In genomic region chr17:17087424-17088103, GRCh38 we compare ENCODE assay signal across 14 cellular contexts. TPM values are rescaled to one million over a fixed set of nuclear protein-coding genes. Genes with fewer than 3 reads are reported as not detected.
A peak's percentile ranks its signal among the peaks of the same experiment; 100 is the strongest.
DNase-seq lines count a peak whose midpoint lies in the region; ATAC-seq and TF ChIP-seq lines count a peak whose summit lies in the region.
"Had no signal": no experiment of that assay in that cellular context is flagged by ENCODE, and none has a peak within 500 bp of the region (broad histone marks: within the 10 kb centered on the region; RNA-seq: fewer than 3 reads in every experiment).

No MANE protein-coding gene starts in this region.

- H3K4me1 Mint-ChIP-seq in activated CD4-positive, alpha-beta T cell treated with anti-CD3 and anti-CD28 coated beads, Interleukin-2, amount 10 ng/mL, durations not matched to agents 24 days and 14 days = peaks cover 25% of the 10 kb centered on the region
- peaks cover 42% of the 10 kb centered on the region for H3K4me1 Mint-ChIP-seq in activated CD4-positive, alpha-beta T cell treated with anti-CD3 and anti-CD28 coated beads for 36 hours

- peaks cover 5% of the 10 kb centered on the region for H3K79me2 ChIP-seq in mesendoderm (ENCODE audit: control insufficient read depth, insufficient read depth, low read length)

- H3K4me3 Mint-ChIP-seq in activated CD4-positive, alpha-beta T cell treated with anti-CD3 and anti-CD28 coated beads, Interleukin-2, amount 10 ng/mL, durations not matched to agents 24 days and 14 days = no peak overlapping the region
- no peak overlapping the region for H3K4me3 Mint-ChIP-seq in activated CD4-positive, alpha-beta T cell treated with anti-CD3 and anti-CD28 coated beads for 36 hours

- no peak for TF ChIP-seq CTCF in tibial artery (IDR thresholded peaks at IDR 0.05)

- no peak overlapping the region for H4K8ac ChIP-seq in mesendoderm (ENCODE audit: low read depth, low read length)

- intact Hi-C loops in activated CD4-positive, alpha-beta T cell treated with anti-CD3 and anti-CD28 coated beads, Interleukin-2, amount 10 ng/mL, durations not matched to agents 24 days and 14 days (cut with micrococcal nuclease) = no loop called here
- intact Hi-C loops in activated CD4-positive, alpha-beta T cell treated with anti-CD3 and anti-CD28 coated beads for 36 hours (cut with DNase I, micrococcal nuclease) = no loop called here
- intact Hi-C loops in tibial artery (cut with DNase I; ENCODE audit: low total_unique reads) = no loop called here

- no peak overlapping the region for H4K5ac ChIP-seq in mesendoderm (ENCODE audit: low read length)

- peak overlapping the region; percentile 7 for H3K27ac Mint-ChIP-seq in activated CD4-positive, alpha-beta T cell treated with anti-CD3 and anti-CD28 coated beads, Interleukin-2, amount 10 ng/mL, durations not matched to agents 24 days and 14 days
- no peak overlapping the region for H3K27ac Mint-ChIP-seq in activated CD4-positive, alpha-beta T cell treated with anti-CD3 and anti-CD28 coated beads for 36 hours

- H3K27me3 ChIP-seq in endocrine pancreas (ENCODE audit: control insufficient read depth, insufficient read depth, low read length) (no peaks in the 10 kb centered on the region), mesendoderm (ENCODE audit: insufficient read depth, low read length, poor library complexity) (no peaks in the 10 kb centered on the region), tibial artery (no peaks in the 10 kb centered on the region)

- POLR2A ChIA-PET in activated CD4-positive, alpha-beta T cell treated with anti-CD3 and anti-CD28 coated beads for 36 hours (lab: Charles Lee) = no interaction called here

- DNase-seq in activated CD4-positive, alpha-beta T cell treated with anti-CD3 and anti-CD28 coated beads, Interleukin-2, amount 10 ng/mL, durations not matched to agents 24 days and 14 days = no peak
- DNase-seq in activated CD4-positive, alpha-beta T cell treated with anti-CD3 and anti-CD28 coated beads for 36 hours = no peak
- DNase-seq in mesendoderm = peak; percentile 29
- no peak for DNase-seq in tibial artery
- DNase-seq in midbrain (lab: John Stamatoyannopoulos, UW) = no peak
- DNase-seq in medulla oblongata (ENCODE audit: extremely low spot score) = no peak
- DNase-seq in NCI-H510A treated with DMSO at 0.1 percent for 48 hours (lab: John Stamatoyannopoulos, UW) = no peak
- DNase-seq: activated CD4-positive, alpha-beta T cell treated with anti-CD3 and anti-CD28 coated beads for 1 hour; Karpas-422; NCI-H2107 had no signal

- H2AK5ac ChIP-seq in mesendoderm (ENCODE audit: low read length) = no peak overlapping the region

- H3K4me3 ChIP-seq in endocrine pancreas (ENCODE audit: control insufficient read depth, insufficient read depth, low read length) = no peak overlapping the region
- no peak overlapping the region for H3K4me3 ChIP-seq in mesendoderm (ENCODE audit: low read length)
- no peak overlapping the region for H3K4me3 ChIP-seq in tibial artery
- H3K4me3 ChIP-seq: skin epidermis, thoracic aorta had no signal

- H3K79me1 ChIP-seq in mesendoderm (ENCODE audit: low read length) = peaks cover 50% of the 10 kb centered on the region

- H3K9me3 Mint-ChIP-seq in activated CD4-positive, alpha-beta T cell treated with anti-CD3 and anti-CD28 coated beads, Interleukin-2, amount 10 ng/mL, durations not matched to agents 24 days and 14 days = no peaks in the 10 kb centered on the region
- H3K9me3 Mint-ChIP-seq in activated CD4-positive, alpha-beta T cell treated with anti-CD3 and anti-CD28 coated beads for 36 hours (ENCODE audit: low read depth) = no peaks in the 10 kb centered on the region

- no peak overlapping the region for H2BK120ac ChIP-seq in mesendoderm (ENCODE audit: low read depth, low read length)

- no peaks in the 10 kb centered on the region for H3K4me1 ChIP-seq in endocrine pancreas (ENCODE audit: control insufficient read depth, insufficient read depth, low read length)
- peaks cover 3% of the 10 kb centered on the region for H3K4me1 ChIP-seq in mesendoderm (ENCODE audit: control insufficient read depth, low read depth, low read length)
- peaks cover 0 to 93% (median 56%) of the 10 kb centered on the region in 4 donors for H3K4me1 ChIP-seq in tibial artery

- H2BK15ac ChIP-seq in mesendoderm (replicated peaks; ENCODE audit: low read depth) = no peak overlapping the region

- peaks cover 18% of the 10 kb centered on the region for H3K36me3 Mint-ChIP-seq in activated CD4-positive, alpha-beta T cell treated with anti-CD3 and anti-CD28 coated beads, Interleukin-2, amount 10 ng/mL, durations not matched to agents 24 days and 14 days (ENCODE audit: low read depth)
- H3K36me3 Mint-ChIP-seq in activated CD4-positive, alpha-beta T cell treated with anti-CD3 and anti-CD28 coated beads for 36 hours (ENCODE audit: low read depth) = peaks cover 9% of the 10 kb centered on the region

- H3K23ac ChIP-seq in mesendoderm (ENCODE audit: low read length) = no peak overlapping the region

- no peak overlapping the region for H2BK5ac ChIP-seq in mesendoderm (ENCODE audit: low read length)

- H3K18ac ChIP-seq in mesendoderm (ENCODE audit: low read length) = no peak overlapping the region

- no peak overlapping the region for H3K4me2 ChIP-seq in mesendoderm (ENCODE audit: low read length)

- H3K56ac ChIP-seq in mesendoderm (ENCODE audit: low read length) = no peak overlapping the region

- H3K36me3 ChIP-seq in endocrine pancreas (ENCODE audit: control insufficient read depth, insufficient read depth, low read length) (no peaks in the 10 kb centered on the region), mesendoderm (ENCODE audit: control insufficient read depth, insufficient read depth, low read length) (no peaks in the 10 kb centered on the region), tibial artery (peaks cover 0 to 31% (median 5%) of the 10 kb centered on the region in 3 donors)

- no peaks in the 10 kb centered on the region for H3K27me3 Mint-ChIP-seq in activated CD4-positive, alpha-beta T cell treated with anti-CD3 and anti-CD28 coated beads, Interleukin-2, amount 10 ng/mL, durations not matched to agents 24 days and 14 days
- H3K27me3 Mint-ChIP-seq in activated CD4-positive, alpha-beta T cell treated with anti-CD3 and anti-CD28 coated beads for 36 hours = no peaks in the 10 kb centered on the region

- no CpG with 5 or more reads among the region's 13 CpGs for WGBS in mesendoderm (ENCODE audit: extremely low coverage, insufficient coverage, low lambda C conversion rate)

- ATAC-seq in activated CD4-positive, alpha-beta T cell treated with anti-CD3 and anti-CD28 coated beads for 36 hours = no peak

- no peak overlapping the region for H3K4ac ChIP-seq in mesendoderm (ENCODE audit: low read depth, low read length)

- no peak overlapping the region for H3K27ac ChIP-seq in mesendoderm (ENCODE audit: low read depth, low read length)
- H3K27ac ChIP-seq in tibial artery = peak overlapping the region; percentile 8 to 46
- H3K27ac ChIP-seq: 22Rv1, thoracic aorta had no signal

- H3K9me3 ChIP-seq in endocrine pancreas (ENCODE audit: control insufficient read depth, low read length) (no peaks in the 10 kb centered on the region), tibial artery (no peaks in the 10 kb centered on the region)
- H3K9me3 ChIP-seq: thoracic aorta had no signal

- H3K9ac ChIP-seq in endocrine pancreas (ENCODE audit: control insufficient read depth, insufficient read depth, low read length) = peak overlapping the region; percentile 6
- no peak overlapping the region for H3K9ac ChIP-seq in mesendoderm (ENCODE audit: low read length)

- CTCF ChIA-PET in activated CD4-positive, alpha-beta T cell treated with anti-CD3 and anti-CD28 coated beads for 36 hours (lab: Charles Lee) = interaction anchor here (0.7 kb wide), 1 partner anchor 831 kb away, joined by 3 read pairs; no protein-coding TSS in a partner anchor

RNA-seq across cellular contexts. Expression of gene MPRIP, which starts 45.3 kb away (rescaled TPM):
- 155 and 161 TPM in 2 replicates for total RNA-seq in activated CD4-positive, alpha-beta T cell treated with anti-CD3 and anti-CD28 coated beads, Interleukin-2, amount 10 ng/mL, durations not matched to agents 24 days and 14 days
- 100 to 1,000 TPM; 131 to 179 TPM for total RNA-seq in activated CD4-positive, alpha-beta T cell treated with anti-CD3 and anti-CD28 coated beads for 36 hours
- polyA plus RNA-seq in mesendoderm (2013, experiment 1 of 2) = 95.9 TPM
- polyA plus RNA-seq in mesendoderm (2013, experiment 2 of 2) = 94.7 TPM
